In the genomic region with DNA sequence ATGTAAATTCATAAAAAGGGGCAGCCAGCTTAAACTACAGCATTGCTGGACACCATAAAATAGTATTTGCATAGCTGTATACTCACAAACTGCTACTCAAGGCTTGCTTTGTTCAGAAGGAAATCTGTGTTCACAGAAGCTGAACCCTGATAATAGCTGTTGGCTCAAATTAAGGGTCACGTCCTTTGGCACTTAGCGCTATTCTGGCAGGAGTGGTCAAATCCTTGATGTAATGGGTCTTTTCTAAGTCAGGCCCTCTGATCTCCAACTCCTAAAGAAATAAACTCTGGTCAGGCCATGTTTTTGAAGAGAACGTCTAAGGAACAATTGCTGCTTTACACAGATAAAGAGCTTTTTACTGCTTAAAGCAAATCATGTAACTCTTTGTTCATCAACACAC, we compare ENCODE assay signal across 25 cellular contexts.
"Had no signal": no experiment of that assay in that cellular context is flagged by ENCODE, and none has a peak within 500 bp of the region (broad histone marks: within the 10 kb centered on the region; RNA-seq: fewer than 3 reads in every experiment).

No MANE protein-coding gene starts in this region.

- ATAC-seq: left colon; left ventricle myocardium superior; natural killer cell; stimulated activated effector memory CD8-positive, alpha-beta T cell treated with anti-CD3 and anti-CD28 coated beads, Interleukin-12 subunit alpha, Interleukin-12 subunit beta, amount 100 ng/mL, for 72 hours; upper lobe of right lung had no signal

- H3K27ac Mint-ChIP-seq: mesothelial cell of epicardium; natural killer cell; nephron progenitor cell; stimulated activated effector memory CD8-positive, alpha-beta T cell treated with anti-CD3 and anti-CD28 coated beads, Interleukin-12 subunit alpha, Interleukin-12 subunit beta, amount 100 ng/mL, for 72 hours; stimulated activated naive CD8-positive, alpha-beta T cell treated with anti-CD3 and anti-CD28 coated beads, Interleukin-15, Interleukin-2, amounts not matched to agents 100 ng/mL and 50 ng/mL, for 24 hours had no signal

- H3K27me3 ChIP-seq: ovary, sigmoid colon, spleen, suprapubic skin, tibial artery, upper lobe of right lung had no signal

- H3K27me3 Mint-ChIP-seq: naive B cell; stimulated activated naive CD8-positive, alpha-beta T cell treated with anti-CD3 and anti-CD28 coated beads, Interleukin-15, Interleukin-2, amounts not matched to agents 100 ng/mL and 50 ng/mL, for 24 hours had no signal

- H3K4me1 Mint-ChIP-seq: mesothelial cell of epicardium, nephron progenitor cell had no signal

- H3K9me3 Mint-ChIP-seq: mesothelial cell of epicardium; natural killer cell; nephron progenitor cell; stimulated activated effector memory CD8-positive, alpha-beta T cell treated with anti-CD3 and anti-CD28 coated beads, Interleukin-12 subunit alpha, Interleukin-12 subunit beta, amount 100 ng/mL, for 72 hours; stimulated activated naive CD8-positive, alpha-beta T cell treated with anti-CD3 and anti-CD28 coated beads, Interleukin-15, Interleukin-2, amounts not matched to agents 100 ng/mL and 50 ng/mL, for 24 hours had no signal

- H3K4me1 ChIP-seq: prostate gland, sigmoid colon, suprapubic skin, tibial artery had no signal

- H3K9me3 ChIP-seq: ovary, prostate gland, sigmoid colon, spleen, suprapubic skin, thoracic aorta, tibial artery, upper lobe of right lung had no signal

- DNase-seq: head of caudate nucleus; hippocampal formation; kidney glomerular epithelial cell; left colon; left ventricle myocardium superior; mesendoderm; naive B cell; natural killer cell; nephron progenitor cell; ovary; sigmoid colon; small intestine; spleen; stimulated activated CD4-positive, alpha-beta T cell treated with anti-CD3 and anti-CD28 coated beads, Interleukin-4, amount 100 ng/mL, for 24 hours; stimulated activated naive CD4-positive, alpha-beta T cell; tibial artery; trophoblast cell; upper lobe of right lung had no signal

- H3K4me3 Mint-ChIP-seq: mesothelial cell of epicardium; naive B cell; natural killer cell; nephron progenitor cell; stimulated activated effector memory CD8-positive, alpha-beta T cell treated with anti-CD3 and anti-CD28 coated beads, Interleukin-12 subunit alpha, Interleukin-12 subunit beta, amount 100 ng/mL, for 72 hours; stimulated activated naive CD8-positive, alpha-beta T cell treated with anti-CD3 and anti-CD28 coated beads, Interleukin-15, Interleukin-2, amounts not matched to agents 100 ng/mL and 50 ng/mL, for 24 hours had no signal

- H3K36me3 ChIP-seq: ovary, prostate gland had no signal

- H3K27ac ChIP-seq: ovary, prostate gland, sigmoid colon, spleen, suprapubic skin, thoracic aorta, tibial artery, upper lobe of right lung had no signal

- H3K4me3 ChIP-seq: lung, ovary, prostate gland, sigmoid colon, spleen, suprapubic skin, thoracic aorta, tibial artery, upper lobe of right lung had no signal
